1 cellular context compared by ENCODE assay signal in the genomic region with DNA sequence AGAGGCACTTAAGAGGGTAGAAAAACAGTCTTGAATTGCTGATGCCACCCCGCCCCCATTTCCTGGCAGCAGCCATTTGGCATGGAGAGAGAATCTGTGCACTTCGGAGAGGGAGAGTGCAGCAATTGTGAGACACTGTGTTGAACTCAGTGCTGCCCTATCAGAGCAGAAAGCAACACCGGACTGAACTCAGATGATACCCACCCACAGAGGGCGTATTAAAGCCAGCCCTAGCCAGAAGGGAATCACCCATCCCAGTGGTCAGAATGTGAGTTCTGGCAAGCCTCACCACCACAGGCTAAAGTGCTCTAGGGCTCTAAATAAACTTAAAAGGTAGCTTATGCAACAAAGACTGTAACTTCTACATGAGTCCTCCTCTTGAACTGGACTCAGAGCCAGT.
TF ChIP-seq lines count a peak whose summit lies in the region.

No MANE protein-coding gene starts in this region.

TF ChIP-seq in GM23338, 12 proteins besides CTCF, POLR2A, EP300 and RAD21 (continued from another document):
- TF ChIP-seq, protein P1, sequence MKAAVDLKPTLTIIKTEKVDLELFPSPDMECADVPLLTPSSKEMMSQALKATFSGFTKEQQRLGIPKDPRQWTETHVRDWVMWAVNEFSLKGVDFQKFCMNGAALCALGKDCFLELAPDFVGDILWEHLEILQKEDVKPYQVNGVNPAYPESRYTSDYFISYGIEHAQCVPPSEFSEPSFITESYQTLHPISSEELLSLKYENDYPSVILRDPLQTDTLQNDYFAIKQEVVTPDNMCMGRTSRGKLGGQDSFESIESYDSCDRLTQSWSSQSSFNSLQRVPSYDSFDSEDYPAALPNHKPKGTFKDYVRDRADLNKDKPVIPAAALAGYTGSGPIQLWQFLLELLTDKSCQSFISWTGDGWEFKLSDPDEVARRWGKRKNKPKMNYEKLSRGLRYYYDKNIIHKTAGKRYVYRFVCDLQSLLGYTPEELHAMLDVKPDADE (IDR thresholded peaks at IDR 0.05), result no peak
- no peak for TF ChIP-seq CREB1 (CRISPR knock-in tag; IDR thresholded peaks at IDR 0.05; ENCODE audit: low read depth)
- TF ChIP-seq ZNF331 (CRISPR knock-in tag; IDR thresholded peaks at IDR 0.05; ENCODE audit: low read depth), result no peak
- TF ChIP-seq EZH2 (IDR thresholded peaks at IDR 0.05; ENCODE audit: low read depth, unreplicated experiment), result no peak
- TF ChIP-seq, protein P2, sequence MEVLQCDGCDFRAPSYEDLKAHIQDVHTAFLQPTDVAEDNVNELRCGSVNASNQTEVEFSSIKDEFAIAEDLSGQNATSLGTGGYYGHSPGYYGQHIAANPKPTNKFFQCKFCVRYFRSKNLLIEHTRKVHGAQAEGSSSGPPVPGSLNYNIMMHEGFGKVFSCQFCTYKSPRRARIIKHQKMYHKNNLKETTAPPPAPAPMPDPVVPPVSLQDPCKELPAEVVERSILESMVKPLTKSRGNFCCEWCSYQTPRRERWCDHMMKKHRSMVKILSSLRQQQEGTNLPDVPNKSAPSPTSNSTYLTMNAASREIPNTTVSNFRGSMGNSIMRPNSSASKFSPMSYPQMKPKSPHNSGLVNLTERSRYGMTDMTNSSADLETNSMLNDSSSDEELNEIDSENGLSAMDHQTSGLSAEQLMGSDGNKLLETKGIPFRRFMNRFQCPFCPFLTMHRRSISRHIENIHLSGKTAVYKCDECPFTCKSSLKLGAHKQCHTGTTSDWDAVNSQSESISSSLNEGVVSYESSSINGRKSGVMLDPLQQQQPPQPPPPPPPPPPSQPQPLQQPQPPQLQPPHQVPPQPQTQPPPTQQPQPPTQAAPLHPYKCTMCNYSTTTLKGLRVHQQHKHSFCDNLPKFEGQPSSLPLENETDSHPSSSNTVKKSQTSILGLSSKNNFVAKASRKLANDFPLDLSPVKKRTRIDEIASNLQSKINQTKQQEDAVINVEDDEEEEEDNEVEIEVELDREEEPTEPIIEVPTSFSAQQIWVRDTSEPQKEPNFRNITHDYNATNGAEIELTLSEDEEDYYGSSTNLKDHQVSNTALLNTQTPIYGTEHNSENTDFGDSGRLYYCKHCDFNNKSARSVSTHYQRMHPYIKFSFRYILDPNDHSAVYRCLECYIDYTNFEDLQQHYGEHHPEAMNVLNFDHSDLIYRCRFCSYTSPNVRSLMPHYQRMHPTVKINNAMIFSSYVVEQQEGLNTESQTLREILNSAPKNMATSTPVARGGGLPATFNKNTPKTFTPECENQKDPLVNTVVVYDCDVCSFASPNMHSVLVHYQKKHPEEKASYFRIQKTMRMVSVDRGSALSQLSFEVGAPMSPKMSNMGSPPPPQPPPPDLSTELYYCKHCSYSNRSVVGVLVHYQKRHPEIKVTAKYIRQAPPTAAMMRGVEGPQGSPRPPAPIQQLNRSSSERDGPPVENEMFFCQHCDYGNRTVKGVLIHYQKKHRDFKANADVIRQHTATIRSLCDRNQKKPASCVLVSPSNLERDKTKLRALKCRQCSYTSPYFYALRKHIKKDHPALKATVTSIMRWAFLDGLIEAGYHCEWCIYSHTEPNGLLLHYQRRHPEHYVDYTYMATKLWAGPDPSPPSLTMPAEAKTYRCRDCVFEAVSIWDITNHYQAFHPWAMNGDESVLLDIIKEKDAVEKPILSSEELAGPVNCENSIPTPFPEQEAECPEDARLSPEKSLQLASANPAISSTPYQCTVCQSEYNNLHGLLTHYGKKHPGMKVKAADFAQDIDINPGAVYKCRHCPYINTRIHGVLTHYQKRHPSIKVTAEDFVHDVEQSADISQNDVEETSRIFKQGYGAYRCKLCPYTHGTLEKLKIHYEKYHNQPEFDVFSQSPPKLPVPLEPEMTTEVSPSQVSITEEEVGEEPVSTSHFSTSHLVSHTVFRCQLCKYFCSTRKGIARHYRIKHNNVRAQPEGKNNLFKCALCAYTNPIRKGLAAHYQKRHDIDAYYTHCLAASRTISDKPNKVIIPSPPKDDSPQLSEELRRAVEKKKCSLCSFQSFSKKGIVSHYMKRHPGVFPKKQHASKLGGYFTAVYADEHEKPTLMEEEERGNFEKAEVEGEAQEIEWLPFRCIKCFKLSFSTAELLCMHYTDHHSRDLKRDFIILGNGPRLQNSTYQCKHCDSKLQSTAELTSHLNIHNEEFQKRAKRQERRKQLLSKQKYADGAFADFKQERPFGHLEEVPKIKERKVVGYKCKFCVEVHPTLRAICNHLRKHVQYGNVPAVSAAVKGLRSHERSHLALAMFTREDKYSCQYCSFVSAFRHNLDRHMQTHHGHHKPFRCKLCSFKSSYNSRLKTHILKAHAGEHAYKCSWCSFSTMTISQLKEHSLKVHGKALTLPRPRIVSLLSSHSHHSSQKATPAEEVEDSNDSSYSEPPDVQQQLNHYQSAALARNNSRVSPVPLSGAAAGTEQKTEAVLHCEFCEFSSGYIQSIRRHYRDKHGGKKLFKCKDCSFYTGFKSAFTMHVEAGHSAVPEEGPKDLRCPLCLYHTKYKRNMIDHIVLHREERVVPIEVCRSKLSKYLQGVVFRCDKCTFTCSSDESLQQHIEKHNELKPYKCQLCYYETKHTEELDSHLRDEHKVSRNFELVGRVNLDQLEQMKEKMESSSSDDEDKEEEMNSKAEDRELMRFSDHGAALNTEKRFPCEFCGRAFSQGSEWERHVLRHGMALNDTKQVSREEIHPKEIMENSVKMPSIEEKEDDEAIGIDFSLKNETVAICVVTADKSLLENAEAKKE (CRISPR knock-in tag; IDR thresholded peaks at IDR 0.05), result no peak
